Comparison of ENCODE assay signal across 19 cellular contexts in the genomic region with DNA sequence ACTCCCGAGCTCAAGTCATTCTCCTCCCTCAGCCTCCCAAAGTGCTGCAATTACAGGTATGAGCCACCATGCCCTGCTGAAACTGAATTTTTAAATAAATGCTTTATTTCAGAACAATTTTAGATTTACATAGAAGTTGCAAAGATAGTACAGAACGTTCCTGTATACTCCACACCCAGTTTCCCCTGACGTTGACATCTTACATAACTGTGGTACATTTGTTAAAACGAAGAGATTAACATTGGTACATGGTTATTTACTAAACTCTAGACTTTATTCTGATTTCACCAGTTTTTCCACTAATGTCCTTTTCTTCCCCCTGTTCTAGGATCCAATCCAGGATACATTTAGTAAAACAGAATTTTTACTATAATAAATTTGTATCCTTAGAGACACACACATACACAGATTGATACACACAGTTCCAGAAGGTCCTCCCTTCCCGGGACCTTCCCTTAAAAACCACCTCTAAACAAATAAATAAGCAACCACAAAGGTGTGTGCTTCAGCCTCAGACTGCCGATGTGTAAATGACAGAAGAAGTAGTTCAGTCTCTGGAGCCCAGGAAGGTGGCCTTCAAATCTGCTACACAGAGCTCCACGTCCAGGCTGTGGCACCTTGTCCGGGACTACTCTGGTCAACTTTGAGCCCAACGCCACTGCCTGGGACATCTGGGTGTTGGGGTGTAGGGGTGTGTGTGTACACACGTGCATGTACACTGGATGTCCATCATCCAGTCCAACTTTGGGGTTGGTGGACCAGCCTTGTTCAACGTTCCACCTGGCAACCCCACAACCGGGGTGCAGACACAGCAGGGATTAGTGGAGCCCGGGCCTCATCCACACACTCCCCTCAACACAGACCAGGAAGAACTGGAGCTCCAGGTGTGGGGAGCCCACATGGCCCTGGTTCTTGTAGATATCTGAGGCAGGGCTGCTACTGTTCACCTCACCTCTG. TPM values are rescaled to one million over a fixed set of nuclear protein-coding genes. Genes with fewer than 3 reads are reported as not detected.
"Had no signal": no experiment of that assay in that cellular context is flagged by ENCODE, and none has a peak within 500 bp of the region (broad histone marks: within the 10 kb centered on the region; RNA-seq: fewer than 3 reads in every experiment).

No MANE protein-coding gene starts in this region.

- H3K36me3 ChIP-seq: cardiac muscle cell, colonic mucosa, transverse colon had no signal

- DNase-seq: activated CD4-positive, alpha-beta T cell treated with anti-CD3 and anti-CD28 coated beads, Interleukin-2, amount 10 ng/mL, durations not matched to agents 7 days and 5 days; activated effector memory CD4-positive, alpha-beta T cell treated with Interleukin-2 at 50 U/mL for 16 hours; activated T-cell treated with anti-CD3 and anti-CD28 coated beads, Interleukin-2, amount 50 U/mL, for 1 hour; colonic mucosa; effector CD8-positive, alpha-beta T cell; occipital lobe; psoas muscle; stimulated activated CD4-positive, alpha-beta T cell treated with anti-CD3 and anti-CD28 coated beads, Interleukin-15, amount 100 ng/mL, for 24 hours; stimulated activated CD4-positive, alpha-beta T cell treated with anti-CD3 and anti-CD28 coated beads, Interleukin-4, amount 100 ng/mL, for 24 hours; transverse colon had no signal

- H3K9me3 ChIP-seq: colonic mucosa, psoas muscle, transverse colon had no signal

- H3K4me3 Mint-ChIP-seq: activated CD4-positive, alpha-beta T cell treated with anti-CD3 and anti-CD28 coated beads, Interleukin-2, amount 10 ng/mL, durations not matched to agents 7 days and 5 days; activated naive CD4-positive, alpha-beta T cell treated with anti-CD3 and anti-CD28 coated beads, Interleukin-2, amount 50 U/mL, for 24 hours; natural killer cell treated with Interleukin-12 subunit alpha and Interleukin-12 subunit beta and Interleukin-15 and Interleukin-18, amount 100 ng/mL, for 72 hours had no signal

- H3K4me1 Mint-ChIP-seq: activated CD4-positive, alpha-beta T cell treated with anti-CD3 and anti-CD28 coated beads, Interleukin-2, amount 10 ng/mL, durations not matched to agents 7 days and 5 days; activated naive CD4-positive, alpha-beta T cell treated with anti-CD3 and anti-CD28 coated beads, Interleukin-2, amount 50 U/mL, for 24 hours had no signal

- H3K36me3 Mint-ChIP-seq: activated naive CD4-positive, alpha-beta T cell treated with anti-CD3 and anti-CD28 coated beads, Interleukin-2, amount 50 U/mL, for 24 hours; natural killer cell treated with Interleukin-12 subunit alpha and Interleukin-12 subunit beta and Interleukin-15 and Interleukin-18, amount 100 ng/mL, for 72 hours had no signal

- H3K27ac Mint-ChIP-seq: activated CD4-positive, alpha-beta T cell treated with anti-CD3 and anti-CD28 coated beads, Interleukin-2, amount 10 ng/mL, durations not matched to agents 7 days and 5 days; activated naive CD4-positive, alpha-beta T cell treated with anti-CD3 and anti-CD28 coated beads, Interleukin-2, amount 50 U/mL, for 24 hours; natural killer cell treated with Interleukin-12 subunit alpha and Interleukin-12 subunit beta and Interleukin-15 and Interleukin-18, amount 100 ng/mL, for 72 hours had no signal

- ATAC-seq: psoas muscle had no signal

- H3K27me3 Mint-ChIP-seq: activated CD4-positive, alpha-beta T cell treated with anti-CD3 and anti-CD28 coated beads, Interleukin-2, amount 10 ng/mL, durations not matched to agents 7 days and 5 days; activated naive CD4-positive, alpha-beta T cell treated with anti-CD3 and anti-CD28 coated beads, Interleukin-2, amount 50 U/mL, for 24 hours had no signal

- H3K4me1 ChIP-seq: colonic mucosa, psoas muscle, transverse colon had no signal

- H3K27ac ChIP-seq: cardiac muscle cell, colonic mucosa, epithelial cell of prostate, psoas muscle, transverse colon had no signal

- H3K4me3 ChIP-seq: cardiac muscle cell, colonic mucosa, psoas muscle, transverse colon had no signal

- H3K27me3 ChIP-seq: cardiac muscle cell, colonic mucosa, transverse colon had no signal

- H3K9me3 Mint-ChIP-seq: activated CD4-positive, alpha-beta T cell treated with anti-CD3 and anti-CD28 coated beads, Interleukin-2, amount 10 ng/mL, durations not matched to agents 7 days and 5 days; activated naive CD4-positive, alpha-beta T cell treated with anti-CD3 and anti-CD28 coated beads, Interleukin-2, amount 50 U/mL, for 24 hours; natural killer cell treated with Interleukin-12 subunit alpha and Interleukin-12 subunit beta and Interleukin-15 and Interleukin-18, amount 100 ng/mL, for 72 hours had no signal

RNA-seq across cellular contexts. Expression of a gene that starts 7.0 kb away (rescaled TPM):
- total RNA-seq: activated CD4-positive, alpha-beta T cell treated with anti-CD3 and anti-CD28 coated beads, Interleukin-2, amount 10 ng/mL, durations not matched to agents 7 days and 5 days; activated CD8-positive, alpha-beta memory T cell treated with anti-CD3 and anti-CD28 coated beads for 36 hours; aorta; cardiac muscle cell; colonic mucosa; lung microvascular endothelial cell; mononuclear cell; natural killer cell treated with Interleukin-12 subunit alpha and Interleukin-12 subunit beta and Interleukin-15 and Interleukin-18, amount 100 ng/mL, for 72 hours; occipital lobe; psoas muscle; T-helper 1 cell treated with Interleukin-12 subunit alpha and Interleukin-12 subunit beta and Interleukin-4 antibody, amounts not matched to agents 30 ng/mL and 1 ng/mL, for 36 hours had no signal
- polyA plus RNA-seq: aorta, cardiac muscle cell, psoas muscle had no signal

RNA-seq across cellular contexts. Expression of a gene that starts 26.4 kb away (rescaled TPM):
- total RNA-seq: activated CD4-positive, alpha-beta T cell treated with anti-CD3 and anti-CD28 coated beads, Interleukin-2, amount 10 ng/mL, durations not matched to agents 7 days and 5 days; lung microvascular endothelial cell; natural killer cell treated with Interleukin-12 subunit alpha and Interleukin-12 subunit beta and Interleukin-15 and Interleukin-18, amount 100 ng/mL, for 72 hours; T-helper 1 cell treated with Interleukin-12 subunit alpha and Interleukin-12 subunit beta and Interleukin-4 antibody, amounts not matched to agents 30 ng/mL and 1 ng/mL, for 36 hours had no signal
